20 cellular contexts compared by ENCODE assay signal in the genomic region with DNA sequence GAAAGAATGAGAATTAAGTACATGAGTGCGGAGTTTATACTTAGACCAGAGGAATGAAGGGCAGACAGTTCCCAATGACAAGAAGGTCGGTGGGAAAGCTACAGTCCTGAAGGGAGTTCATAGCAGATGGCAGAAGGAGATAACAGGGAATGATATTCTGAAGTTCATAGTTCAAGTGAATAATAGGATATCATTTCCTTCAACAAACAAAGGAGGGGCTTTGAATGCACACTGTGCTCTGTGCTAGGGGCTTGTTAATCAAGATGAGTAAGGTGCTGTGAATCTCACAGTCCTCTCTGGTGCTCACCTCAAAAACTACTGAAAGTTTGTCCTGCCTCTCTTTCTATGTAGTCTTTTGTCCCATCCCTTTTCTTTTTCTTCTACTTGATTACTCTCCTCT. TPM values are rescaled to one million over a fixed set of nuclear protein-coding genes. Genes with fewer than 3 reads are reported as not detected.
A peak's percentile ranks its signal among the peaks of the same experiment; 100 is the strongest.
DNase-seq lines count a peak whose midpoint lies in the region; ATAC-seq, FAIRE-seq and TF ChIP-seq lines count a peak whose summit lies in the region.
"Had no signal": no experiment of that assay in that cellular context is flagged by ENCODE, and none has a peak within 500 bp of the region (broad histone marks: within the 10 kb centered on the region; RNA-seq: fewer than 3 reads in every experiment).

No MANE protein-coding gene starts in this region.

- peaks cover 6% of the 10 kb centered on the region for H3K27me3 Mint-ChIP-seq in neural progenitor cell (ENCODE audit: insufficient read depth, low read depth)
- H3K27me3 Mint-ChIP-seq: activated naive CD8-positive, alpha-beta T cell had no signal

- no peaks in the 10 kb centered on the region for H3K36me3 ChIP-seq in bronchial epithelial cell (ENCODE audit: control insufficient read depth, insufficient read depth, low read length)
- H3K36me3 ChIP-seq in neural progenitor cell: no peaks in the 10 kb centered on the region
- H3K36me3 ChIP-seq: gastrocnemius medialis, left lung had no signal

- H3K4me3 ChIP-seq in bronchial epithelial cell (ENCODE audit: low read depth, low read length) (no peak overlapping the region), neural progenitor cell (no peak overlapping the region)
- H3K4me3 ChIP-seq: gastrocnemius medialis, left lung had no signal

- no peak for TF ChIP-seq CTCF in bronchial epithelial cell (IDR thresholded peaks at IDR 0.05; ENCODE audit: insufficient read depth, low read length, severe bottlenecking)
- no peak for TF ChIP-seq CTCF in neural progenitor cell (IDR thresholded peaks at IDR 0.05)

- H3K9ac ChIP-seq in neural progenitor cell: no peak overlapping the region
- H3K9ac ChIP-seq: KMS-11 had no signal

- H3K4me2 ChIP-seq in neural progenitor cell: peak overlapping the region; percentile 70
- H3K4me2 ChIP-seq: KMS-11 had no signal

- H3K27me3 ChIP-seq in bronchial epithelial cell (ENCODE audit: control insufficient read depth, insufficient read depth, low read length) (no peaks in the 10 kb centered on the region), neural progenitor cell (no peaks in the 10 kb centered on the region)
- H3K27me3 ChIP-seq: gastrocnemius medialis, left lung had no signal

- H3K4me1 Mint-ChIP-seq in neural progenitor cell: peaks cover 25% of the 10 kb centered on the region

- ATAC-seq in GM19023 (IDR thresholded peaks at IDR 0.05; ENCODE audit: unreplicated experiment): no peak
- ATAC-seq: gastrocnemius medialis, left lung had no signal

- H3K36me3 Mint-ChIP-seq in neural progenitor cell: no peaks in the 10 kb centered on the region
- H3K36me3 Mint-ChIP-seq: brain had no signal

- H3K79me2 ChIP-seq in neural progenitor cell (ENCODE audit: low read depth): no peaks in the 10 kb centered on the region

- DNase-seq in COLO668 (lab: John Stamatoyannopoulos, UW; ENCODE audit: unreplicated experiment): peak; percentile 4
- DNase-seq in NCI-H2227 (lab: John Stamatoyannopoulos, UW; ENCODE audit: unreplicated experiment): peak; percentile 59
- DNase-seq in bronchial epithelial cell (ENCODE audit: low read depth): peak; percentile 28
- no peak for DNase-seq in neural progenitor cell (ENCODE audit: low spot score)
- DNase-seq in activated CD8-positive, alpha-beta memory T cell treated with anti-CD3 and anti-CD28 coated beads, Interleukin-2, amount 50 U/mL, for 48 hours: no peak
- no peak for DNase-seq in NCI-H128 (lab: John Stamatoyannopoulos, UW; ENCODE audit: unreplicated experiment)
- DNase-seq: dermis blood vessel endothelial cell; gastrocnemius medialis; left lung; NCI-H1048; NCI-H2081 treated with DMSO at 0.1 percent for 48 hours; NK-92 treated with Interleukin-12 subunit alpha and Interleukin-12 subunit beta, amount 100 ng/mL, for 24 hours; posterior cingulate gyrus; stimulated activated CD4-positive, alpha-beta T cell treated with anti-CD3 and anti-CD28 coated beads, Interleukin-2, amount 100 ng/mL, for 48 hours had no signal

- H3F3A ChIP-seq in neural progenitor cell (ENCODE audit: low read depth): no peaks in the 10 kb centered on the region

- peaks cover 5% of the 10 kb centered on the region for H3K9me3 Mint-ChIP-seq in neural progenitor cell
- H3K9me3 Mint-ChIP-seq: brain had no signal

- H3K4me1 ChIP-seq in neural progenitor cell: peaks cover 17% of the 10 kb centered on the region
- H3K4me1 ChIP-seq: gastrocnemius medialis had no signal

- peak overlapping the region; percentile 10 for H3K27ac Mint-ChIP-seq in neural progenitor cell
- H3K27ac Mint-ChIP-seq: activated naive CD8-positive, alpha-beta T cell had no signal

- no peak overlapping the region for H3K27ac ChIP-seq in neural progenitor cell
- H3K27ac ChIP-seq: epithelial cell of prostate, gastrocnemius medialis, KMS-11, left lung had no signal

- no peaks in the 10 kb centered on the region for H3K9me3 ChIP-seq in neural progenitor cell (ENCODE audit: low read depth)
- H3K9me3 ChIP-seq: gastrocnemius medialis, left lung had no signal

- no peaks in the 10 kb centered on the region for H4K20me1 ChIP-seq in neural progenitor cell (ENCODE audit: low read depth)

- FAIRE-seq in bronchial epithelial cell (lab: Jason Lieb, UNC): no peak

- no peak overlapping the region for H2AFZ ChIP-seq in neural progenitor cell (replicated peaks)

- H3K4me3 Mint-ChIP-seq in neural progenitor cell: no peak overlapping the region
- H3K4me3 Mint-ChIP-seq: activated naive CD8-positive, alpha-beta T cell; brain had no signal

RNA-seq across cellular contexts. Expression of a gene that starts 41.9 kb away (rescaled TPM):
- 0.53 and 1.3 TPM in 2 replicates for total RNA-seq in bronchial epithelial cell
- total RNA-seq in neural progenitor cell (ENCODE audit: low replicate concordance): not detected in 2 replicates
- total RNA-seq: dermis blood vessel endothelial cell, RPMI7951 had no signal

RNA-seq across cellular contexts. Expression of a gene that starts 59.3 kb away (rescaled TPM):
- total RNA-seq in bronchial epithelial cell (7.4 and 7.7 TPM in 2 replicates), neural progenitor cell (ENCODE audit: low replicate concordance) (35.2 and 48.6 TPM in 2 replicates)

Comparison
In these comparisons a context has a peak if more than half of its experiments do, and no peak if none do; other contexts are left out.
1. DNase-seq: peak in COLO668 (single experiment), NCI-H2227 (single experiment) and bronchial epithelial cell (single experiment); none in neural progenitor cell (single experiment), activated CD8-positive, alpha-beta memory T cell treated with anti-CD3 and anti-CD28 coated beads, Interleukin-2, amount 50 U/mL, for 48 hours (single experiment) and NCI-H128 (single experiment).